Comparison of ENCODE assay signal across 10 cellular contexts in the genomic region with DNA sequence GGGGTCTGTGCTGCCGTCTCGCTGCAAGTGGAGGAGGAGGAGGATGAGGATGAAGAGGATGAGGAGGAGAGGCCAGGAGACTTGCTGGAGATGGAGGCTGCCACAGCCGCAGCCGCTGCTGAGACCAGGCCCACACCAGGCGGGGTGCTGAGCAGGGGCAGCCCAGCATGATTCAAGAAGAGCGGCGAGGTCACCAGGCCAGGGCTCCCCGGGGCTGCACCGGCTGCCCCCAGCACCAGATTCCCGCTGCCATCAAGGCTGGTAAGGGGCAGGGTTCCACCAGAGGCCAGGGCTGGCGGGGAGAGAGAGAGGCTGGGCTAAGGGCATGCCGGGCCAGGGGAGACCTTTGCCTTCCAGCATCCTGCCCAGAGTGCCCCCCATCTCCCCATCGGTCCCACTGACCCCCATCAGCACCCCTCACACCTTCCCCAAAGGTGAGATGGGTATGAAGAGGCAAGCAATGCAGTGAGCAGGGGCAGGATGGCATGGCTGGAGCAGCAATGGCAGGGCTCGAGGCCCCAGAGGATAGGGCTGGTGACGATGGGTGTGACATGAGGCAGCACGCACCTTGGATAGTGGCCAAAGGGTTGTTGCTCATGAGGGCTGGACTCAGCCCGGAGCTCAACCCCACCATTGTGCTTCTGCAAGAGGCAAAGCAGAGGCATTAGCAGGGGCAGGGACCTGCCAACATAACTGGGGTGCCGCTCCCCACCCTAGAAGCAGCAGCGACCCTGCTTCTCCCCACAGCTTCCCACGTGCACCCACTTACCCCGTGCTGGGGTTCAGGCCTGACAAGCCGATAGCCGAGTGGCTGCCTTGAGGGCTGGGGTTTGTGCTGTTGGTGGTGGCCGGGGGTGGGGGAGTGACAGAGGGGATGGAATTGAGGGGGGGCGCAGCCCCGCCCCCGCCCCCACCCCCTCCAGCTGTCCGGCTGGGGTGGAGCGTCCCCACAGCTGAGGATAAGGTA. TPM values are rescaled to one million over a fixed set of nuclear protein-coding genes. Genes with fewer than 3 reads are reported as not detected.
DNase-seq lines count a peak whose midpoint lies in the region; ATAC-seq and TF ChIP-seq lines count a peak whose summit lies in the region.
"Had no signal": no experiment of that assay in that cellular context is flagged by ENCODE, and none has a peak within 500 bp of the region (broad histone marks: within the 10 kb centered on the region; RNA-seq: fewer than 3 reads in every experiment).

No MANE protein-coding gene starts in this region.

- no peak overlapping the region for H3K4me3 ChIP-seq in effector memory CD4-positive, alpha-beta T cell (ENCODE audit: insufficient read depth, low read depth, low read length, poor library complexity, severe bottlenecking)
- H3K4me3 ChIP-seq in upper lobe of right lung, result no peak overlapping the region

- no peak overlapping the region for H3K4me3 Mint-ChIP-seq in activated CD4-positive, alpha-beta memory T cell treated with anti-CD3 and anti-CD28 coated beads, Interleukin-2, amount 10 ng/mL, durations not matched to agents 7 days and 5 days
- no peak overlapping the region for H3K4me3 Mint-ChIP-seq in activated CD4-positive, alpha-beta memory T cell treated with anti-CD3 and anti-CD28 coated beads for 36 hours
- H3K4me3 Mint-ChIP-seq: brain; CD8-positive, alpha-beta T cell had no signal

- intact Hi-C loops in activated CD4-positive, alpha-beta memory T cell treated with anti-CD3 and anti-CD28 coated beads for 36 hours (cut with micrococcal nuclease), result no loop called here
- intact Hi-C loops in sciatic nerve (cut with DNase I) (no loop called here), upper lobe of right lung (cut with DNase I) (no loop called here)

- H3K27ac Mint-ChIP-seq in activated CD4-positive, alpha-beta memory T cell treated with anti-CD3 and anti-CD28 coated beads, Interleukin-2, amount 10 ng/mL, durations not matched to agents 7 days and 5 days, result peak overlapping the region; percentile 66
- no peak overlapping the region for H3K27ac Mint-ChIP-seq in activated CD4-positive, alpha-beta memory T cell treated with anti-CD3 and anti-CD28 coated beads for 36 hours

- ATAC-seq in sciatic nerve (peak; percentile 18), upper lobe of right lung (no peak)

- no peak for TF ChIP-seq CTCF in upper lobe of right lung (IDR thresholded peaks at IDR 0.05)

- no peak for DNase-seq in activated CD4-positive, alpha-beta memory T cell treated with anti-CD3 and anti-CD28 coated beads, Interleukin-2, amount 10 ng/mL, durations not matched to agents 7 days and 5 days
- no peak for DNase-seq in activated CD4-positive, alpha-beta memory T cell treated with anti-CD3 and anti-CD28 coated beads for 36 hours
- DNase-seq in LoVo (ENCODE audit: low spot score) (peak; percentile 61), sciatic nerve (ENCODE audit: low spot score) (no peak), iPS-NIHi7 (ENCODE audit: extremely low spot score) (no peak), GOT3 (lab: John Stamatoyannopoulos, UW) (no peak), upper lobe of right lung (no peak)
- DNase-seq in effector memory CD4-positive, alpha-beta T cell, result no peak

- no peaks in the 10 kb centered on the region for H3K27me3 ChIP-seq in effector memory CD4-positive, alpha-beta T cell (replicated peaks; ENCODE audit: control insufficient read depth, insufficient read depth, low read length, poor library complexity, severe bottlenecking)
- no peaks in the 10 kb centered on the region for H3K27me3 ChIP-seq in upper lobe of right lung

- CTCF ChIA-PET in activated CD4-positive, alpha-beta memory T cell treated with anti-CD3 and anti-CD28 coated beads, Interleukin-2, amount 10 ng/mL, durations not matched to agents 7 days and 5 days (lab: Charles Lee), result interaction anchor here (0.6 kb wide), 1 partner anchor 57 kb away, joined by 3 read pairs; no protein-coding TSS in a partner anchor
- CTCF ChIA-PET in activated CD4-positive, alpha-beta memory T cell treated with anti-CD3 and anti-CD28 coated beads for 36 hours (lab: Charles Lee), result interaction anchor here (0.6 to 1.4 kb wide), 2 partner anchors 16 to 57 kb away, joined by 4 read pairs; partner anchors contain the start of gene ZNF574

- peaks cover 30% of the 10 kb centered on the region for H3K36me3 Mint-ChIP-seq in activated CD4-positive, alpha-beta memory T cell treated with anti-CD3 and anti-CD28 coated beads, Interleukin-2, amount 10 ng/mL, durations not matched to agents 7 days and 5 days (ENCODE audit: low read depth)
- H3K36me3 Mint-ChIP-seq in activated CD4-positive, alpha-beta memory T cell treated with anti-CD3 and anti-CD28 coated beads for 36 hours, result peaks cover 37% of the 10 kb centered on the region

- H3K27me3 Mint-ChIP-seq in activated CD4-positive, alpha-beta memory T cell treated with anti-CD3 and anti-CD28 coated beads, Interleukin-2, amount 10 ng/mL, durations not matched to agents 7 days and 5 days, result no peaks in the 10 kb centered on the region
- no peaks in the 10 kb centered on the region for H3K27me3 Mint-ChIP-seq in activated CD4-positive, alpha-beta memory T cell treated with anti-CD3 and anti-CD28 coated beads for 36 hours

- POLR2A ChIA-PET in activated CD4-positive, alpha-beta memory T cell treated with anti-CD3 and anti-CD28 coated beads, Interleukin-2, amount 10 ng/mL, durations not matched to agents 7 days and 5 days (lab: Charles Lee), result interaction anchor here (0.6 kb wide), 2 partner anchors 28 to 216 kb away, joined by 3 read pairs; no protein-coding TSS in a partner anchor
- POLR2A ChIA-PET in activated CD4-positive, alpha-beta memory T cell treated with anti-CD3 and anti-CD28 coated beads for 36 hours (lab: Charles Lee), result interaction anchor here (0.6 kb wide), 1 partner anchor 64 kb away, joined by 4 read pairs; no protein-coding TSS in a partner anchor

- no peaks in the 10 kb centered on the region for H3K9me3 Mint-ChIP-seq in activated CD4-positive, alpha-beta memory T cell treated with anti-CD3 and anti-CD28 coated beads, Interleukin-2, amount 10 ng/mL, durations not matched to agents 7 days and 5 days
- H3K9me3 Mint-ChIP-seq in activated CD4-positive, alpha-beta memory T cell treated with anti-CD3 and anti-CD28 coated beads for 36 hours, result no peaks in the 10 kb centered on the region
- H3K9me3 Mint-ChIP-seq: brain; CD8-positive, alpha-beta T cell had no signal

- peaks cover 34% of the 10 kb centered on the region for H3K4me1 Mint-ChIP-seq in activated CD4-positive, alpha-beta memory T cell treated with anti-CD3 and anti-CD28 coated beads, Interleukin-2, amount 10 ng/mL, durations not matched to agents 7 days and 5 days
- peaks cover 26% of the 10 kb centered on the region for H3K4me1 Mint-ChIP-seq in activated CD4-positive, alpha-beta memory T cell treated with anti-CD3 and anti-CD28 coated beads for 36 hours (ENCODE audit: low read depth)

- no peaks in the 10 kb centered on the region for H3K9me3 ChIP-seq in effector memory CD4-positive, alpha-beta T cell (ENCODE audit: control insufficient read depth, low read length)
- no peaks in the 10 kb centered on the region for H3K9me3 ChIP-seq in upper lobe of right lung

- H3K36me3 ChIP-seq in effector memory CD4-positive, alpha-beta T cell (ENCODE audit: control insufficient read depth, insufficient read depth, low read length), result peaks cover 30% of the 10 kb centered on the region
- H3K36me3 ChIP-seq in upper lobe of right lung, result no peaks in the 10 kb centered on the region

- H3K4me1 ChIP-seq in effector memory CD4-positive, alpha-beta T cell (ENCODE audit: control insufficient read depth, insufficient read depth, low read length, poor library complexity, severe bottlenecking), result peaks cover 6% of the 10 kb centered on the region
- peaks cover 16% of the 10 kb centered on the region for H3K4me1 ChIP-seq in upper lobe of right lung

- H3K27ac ChIP-seq in effector memory CD4-positive, alpha-beta T cell (ENCODE audit: insufficient read depth, low read length, poor library complexity, severe bottlenecking), result peak overlapping the region; percentile 24
- no peak overlapping the region for H3K27ac ChIP-seq in upper lobe of right lung

RNA-seq across cellular contexts. Expression of gene ZNF574, which starts 15.6 kb away (rescaled TPM):
- 10 to 100 TPM; 14.3 to 14.5 TPM for total RNA-seq in activated CD4-positive, alpha-beta memory T cell treated with anti-CD3 and anti-CD28 coated beads, Interleukin-2, amount 10 ng/mL, durations not matched to agents 7 days and 5 days
- 10 to 100 TPM; 12.2 to 13.2 TPM for total RNA-seq in activated CD4-positive, alpha-beta memory T cell treated with anti-CD3 and anti-CD28 coated beads for 36 hours
- total RNA-seq in sciatic nerve (13.2 TPM), upper lobe of right lung (13.6 TPM)

RNA-seq across cellular contexts. Expression of gene GRIK5, which starts 21.6 kb away (rescaled TPM):
- total RNA-seq in activated CD4-positive, alpha-beta memory T cell treated with anti-CD3 and anti-CD28 coated beads, Interleukin-2, amount 10 ng/mL, durations not matched to agents 7 days and 5 days, result under 1 TPM; 0.38 to 0.68 TPM
- under 1 TPM; 0.73 to 0.90 TPM for total RNA-seq in activated CD4-positive, alpha-beta memory T cell treated with anti-CD3 and anti-CD28 coated beads for 36 hours
- 9.2 TPM for total RNA-seq in sciatic nerve
- total RNA-seq in upper lobe of right lung, result 0.29 TPM

RNA-seq across cellular contexts. Expression of gene POU2F2, which starts 40.7 kb away (rescaled TPM):
- 10 to 100 TPM; 31.3 to 35.8 TPM for total RNA-seq in activated CD4-positive, alpha-beta memory T cell treated with anti-CD3 and anti-CD28 coated beads, Interleukin-2, amount 10 ng/mL, durations not matched to agents 7 days and 5 days
- 10 to 100 TPM; 55.6 to 57.3 TPM for total RNA-seq in activated CD4-positive, alpha-beta memory T cell treated with anti-CD3 and anti-CD28 coated beads for 36 hours
- total RNA-seq in sciatic nerve, result 5.6 TPM
- 6.1 TPM for total RNA-seq in upper lobe of right lung
